8 cellular contexts compared by ENCODE assay signal in the genomic region with DNA sequence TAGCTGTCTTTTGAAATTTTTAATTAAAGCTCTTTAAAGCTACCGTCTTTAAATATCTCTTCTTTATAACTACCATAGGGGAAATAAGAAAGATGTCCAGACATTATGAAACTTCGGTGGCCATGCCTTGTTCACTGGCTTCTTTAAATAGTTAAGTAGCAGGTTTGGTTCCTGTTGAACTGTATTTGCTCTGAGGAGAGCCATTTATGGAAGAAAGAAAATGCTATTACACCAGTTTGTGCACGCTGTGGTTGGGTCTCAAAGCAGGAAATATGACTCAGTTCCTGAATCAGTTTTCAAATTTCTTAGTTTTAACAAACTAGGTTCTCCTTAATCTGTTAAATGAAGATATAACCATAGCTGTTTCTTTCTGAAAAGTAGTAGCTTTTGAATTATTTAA. TPM values are rescaled to one million over a fixed set of nuclear protein-coding genes. Genes with fewer than 3 reads are reported as not detected.
DNase-seq lines count a peak whose midpoint lies in the region; ATAC-seq and TF ChIP-seq lines count a peak whose summit lies in the region.

No MANE protein-coding gene starts in this region.

- no peaks in the 10 kb centered on the region for H3K27me3 Mint-ChIP-seq in naive thymus-derived CD8-positive, alpha-beta T cell

- H3K27ac Mint-ChIP-seq in naive thymus-derived CD8-positive, alpha-beta T cell: peak overlapping the region; percentile 20 to 97 (median 88)

- no peaks in the 10 kb centered on the region for H3K9me3 Mint-ChIP-seq in naive thymus-derived CD8-positive, alpha-beta T cell

- DNase-seq in AG09309 (ENCODE audit: low read depth) (peak; percentile 61), SK-MEL-5 (ENCODE audit: low read depth, low spot score) (peak; percentile 15), dermis blood vessel endothelial cell (peak; percentile 88), ureter (ENCODE audit: low spot score) (no peak), inferior parietal cortex (ENCODE audit: extremely low spot score) (no peak)
- DNase-seq in naive thymus-derived CD8-positive, alpha-beta T cell: peak in 7 of 10 donors; percentile 20 to 66 (median 57)

- peaks cover 4 to 97% (median 45%) of the 10 kb centered on the region in 3 donors for H3K36me3 Mint-ChIP-seq in naive thymus-derived CD8-positive, alpha-beta T cell

- ATAC-seq in GM18907 (IDR thresholded peaks at IDR 0.05; ENCODE audit: unreplicated experiment): peak; percentile 86
- ATAC-seq in HG03103 (IDR thresholded peaks at IDR 0.05; ENCODE audit: low read depth, unreplicated experiment): peak; percentile 90
- ATAC-seq in naive thymus-derived CD8-positive, alpha-beta T cell: peak; percentile 82 to 87

- no peak overlapping the region for H3K4me3 ChIP-seq in AG09309 (ENCODE audit: control insufficient read depth, low read depth, low read length)

- in situ Hi-C loops in SK-MEL-5 (cut with HindIII; ENCODE audit: low pct_unique_long_range_greater_than_20kb, low sequenced_read_pairs): no loop called here

- POLR2A ChIA-PET in naive thymus-derived CD8-positive, alpha-beta T cell (lab: Charles Lee): interaction anchor here (0.6 to 3.2 kb wide), 8 partner anchors 8 to 1000 kb away, joined by 3 to 21 read pairs (median 4); a partner anchor contains a TSS

- peaks cover 36 to 86% (median 80%) of the 10 kb centered on the region in 4 donors for H3K4me1 Mint-ChIP-seq in naive thymus-derived CD8-positive, alpha-beta T cell

- H3K4me3 Mint-ChIP-seq in naive thymus-derived CD8-positive, alpha-beta T cell: peak overlapping the region; percentile 28 to 85 (median 76)

- TF ChIP-seq CTCF in AG09309 (IDR thresholded peaks at IDR 0.05; ENCODE audit: control insufficient read depth, insufficient read depth, low read depth, low read length, missing control alignments): no peak

RNA-seq across cellular contexts. Expression of a gene that starts 12.2 kb away (rescaled TPM):
- 196 and 198 TPM in 2 replicates for total RNA-seq in SK-MEL-5 (2014; rRNA removed; shearing (Covaris generic))
- 191 and 201 TPM in 2 replicates for polyA plus RNA-seq in SK-MEL-5 (2015; cell fraction: cytosol; rRNA removed)
- polyA plus RNA-seq in SK-MEL-5 (2015; cell fraction: nucleus; rRNA removed): 131 and 142 TPM in 2 replicates
- total RNA-seq in dermis blood vessel endothelial cell: 278 and 352 TPM in 2 replicates
- 100 to 1,000 TPM; 425 to 448 TPM for total RNA-seq in naive thymus-derived CD8-positive, alpha-beta T cell
- polyA plus RNA-seq in naive thymus-derived CD8-positive, alpha-beta T cell: 100 to 1,000 TPM; 690 to 865 (median 728) TPM
- total RNA-seq in ureter: 520 TPM

RNA-seq across cellular contexts. Expression of a gene that starts 31.6 kb away (rescaled TPM):
- not detected in 2 replicates for total RNA-seq in SK-MEL-5 (2014; rRNA removed; shearing (Covaris generic))
- polyA plus RNA-seq in SK-MEL-5 (2015; cell fraction: cytosol; rRNA removed): 0.14 TPM in 1 of 2 replicates, not detected in the other
- not detected in 2 replicates for polyA plus RNA-seq in SK-MEL-5 (2015; cell fraction: nucleus; rRNA removed)
- total RNA-seq in dermis blood vessel endothelial cell (not detected in 2 replicates), ureter (1.5 TPM)
- total RNA-seq in naive thymus-derived CD8-positive, alpha-beta T cell: 1 to 10 TPM; 1.1 to 1.4 TPM
- polyA plus RNA-seq in naive thymus-derived CD8-positive, alpha-beta T cell: under 1 TPM; 0.14 to 0.41 (median 0.28) TPM

RNA-seq across cellular contexts. Expression of a gene that starts 40.7 kb away (rescaled TPM):
- total RNA-seq in SK-MEL-5 (2014; rRNA removed; shearing (Covaris generic)): 138 and 153 TPM in 2 replicates
- 205 and 242 TPM in 2 replicates for polyA plus RNA-seq in SK-MEL-5 (2015; cell fraction: cytosol; rRNA removed)
- polyA plus RNA-seq in SK-MEL-5 (2015; cell fraction: nucleus; rRNA removed): 136 and 184 TPM in 2 replicates
- total RNA-seq in dermis blood vessel endothelial cell (162 and 185 TPM in 2 replicates), ureter (82.0 TPM)
- 10 to 100 TPM; 57.0 to 61.6 TPM for total RNA-seq in naive thymus-derived CD8-positive, alpha-beta T cell
- polyA plus RNA-seq in naive thymus-derived CD8-positive, alpha-beta T cell: 10 to 100 TPM; 77.0 to 93.6 (median 89.7) TPM

RNA-seq across cellular contexts. Expression of a gene that starts 41.1 kb away (rescaled TPM):
- total RNA-seq in SK-MEL-5 (2014; rRNA removed; shearing (Covaris generic)): 25.5 and 27.1 TPM in 2 replicates
- polyA plus RNA-seq in SK-MEL-5 (2015; cell fraction: cytosol; rRNA removed): 36.5 and 56.2 TPM in 2 replicates
- 39.5 and 44.0 TPM in 2 replicates for polyA plus RNA-seq in SK-MEL-5 (2015; cell fraction: nucleus; rRNA removed)
- total RNA-seq in dermis blood vessel endothelial cell: 26.5 and 50.2 TPM in 2 replicates
- total RNA-seq in naive thymus-derived CD8-positive, alpha-beta T cell: 10 to 100 TPM; 33.6 to 40.5 TPM
- 100 to 1,000 TPM; 108 to 119 (median 109) TPM for polyA plus RNA-seq in naive thymus-derived CD8-positive, alpha-beta T cell
- 66.2 TPM for total RNA-seq in ureter

Comparison
In these comparisons a context has a peak if more than half of its experiments do, and no peak if none do; other contexts are left out.
1. DNase-seq: peak in AG09309 (single experiment), SK-MEL-5 (single experiment), dermis blood vessel endothelial cell (single experiment) and naive thymus-derived CD8-positive, alpha-beta T cell (7 of 10); none in ureter (single experiment) and inferior parietal cortex (single experiment).
2. Peak in every context shown above with its lines, with median percentiles within 50 percentile points of each other: ATAC-seq.